ENCODE assay signal across 21 cellular contexts in genomic region chr9:127868278-127868903, GRCh38. TPM values are rescaled to one million over a fixed set of nuclear protein-coding genes. Genes with fewer than 3 reads are reported as not detected.
DNase-seq lines count a peak whose midpoint lies in the region; ATAC-seq, FAIRE-seq and TF ChIP-seq lines count a peak whose summit lies in the region.
"Had no signal": no experiment of that assay in that cellular context is flagged by ENCODE, and none has a peak within 500 bp of the region (broad histone marks: within the 10 kb centered on the region; RNA-seq: fewer than 3 reads in every experiment).

No MANE protein-coding gene starts in this region.

- peaks cover 13 to 24% (median 17%) of the 10 kb centered on the region in 4 donors for H3K4me1 Mint-ChIP-seq in naive thymus-derived CD8-positive, alpha-beta T cell

- H3K4me3 Mint-ChIP-seq in naive thymus-derived CD8-positive, alpha-beta T cell: no peak overlapping the region
- H3K4me3 Mint-ChIP-seq: stimulated activated naive CD8-positive, alpha-beta T cell treated with anti-CD3 and anti-CD28 coated beads, Interleukin-15, Interleukin-2, amounts not matched to agents 100 ng/mL and 50 ng/mL, for 24 hours had no signal

- 85 to 89% (median 87%) methylated on average over 18 of the region's 18 CpGs for WGBS in heart left ventricle, 4 donors
- 89% methylated on average over 17 of the region's 18 CpGs for WGBS in K562 (ENCODE audit: insufficient coverage, low coverage, missing lambda C conversion rate)
- 88 to 91% methylated on average over 18 of the region's 18 CpGs for WGBS in upper lobe of left lung, 2 donors

- POLR2A ChIA-PET in K562 (lab: Yijun Ruan, JAX): interaction anchor here (0.6 to 2.0 kb wide), 4 partner anchors 76 to 627 kb away, joined by 3 to 14 read pairs (median 4); partner anchors contain the start of gene CDK9
- POLR2A ChIA-PET in naive thymus-derived CD8-positive, alpha-beta T cell (lab: Charles Lee): interaction anchor here (0.6 to 2.5 kb wide), 5 partner anchors 81 to 412 kb away, joined by 3 to 19 read pairs (median 4); partner anchors contain the start of genes CDK9 and TOR2A

- H3K4me2 ChIP-seq in K562 (ENCODE audit: insufficient read depth, low read length): no peak overlapping the region

- ATAC-seq in heart left ventricle: no peak
- no peak for ATAC-seq in left ventricle myocardium superior
- ATAC-seq in K562: no peak
- no peak for ATAC-seq in naive thymus-derived CD8-positive, alpha-beta T cell
- no peak for ATAC-seq in upper lobe of left lung (ENCODE audit: low FRiP score in 2 of 2)
- ATAC-seq in GM21390 (IDR thresholded peaks at IDR 0.05; ENCODE audit: unreplicated experiment): no peak

- H3K27ac Mint-ChIP-seq in naive thymus-derived CD8-positive, alpha-beta T cell: peak overlapping the region in 8 of 10 donors; percentile 2 to 70 (median 54)
- H3K27ac Mint-ChIP-seq: stimulated activated naive CD8-positive, alpha-beta T cell treated with anti-CD3 and anti-CD28 coated beads, Interleukin-15, Interleukin-2, amounts not matched to agents 100 ng/mL and 50 ng/mL, for 24 hours had no signal

- no peaks in the 10 kb centered on the region for H3K79me2 ChIP-seq in K562 (ENCODE audit: control insufficient read depth, insufficient read depth, low read length)

- in situ Hi-C loops in K562 (cut with MboI): no loop called here

- H3K4me3 ChIP-seq in heart left ventricle: no peak overlapping the region
- no peak overlapping the region for H3K4me3 ChIP-seq in K562
- H3K4me3 ChIP-seq in upper lobe of left lung: no peak overlapping the region
- H3K4me3 ChIP-seq: breast epithelium had no signal

- no peak for TF ChIP-seq POLR2A in heart left ventricle (IDR thresholded peaks at IDR 0.05)
- TF ChIP-seq POLR2A in K562 (conservative IDR thresholded peaks at IDR 0.05): no peak
- no peak for TF ChIP-seq POLR2A in upper lobe of left lung (IDR thresholded peaks at IDR 0.05)
- TF ChIP-seq POLR2A in GM12891 (IDR thresholded peaks at IDR 0.05; ENCODE audit: low read depth, low read length): no peak

- peaks cover 0 to 2% (median 0%) of the 10 kb centered on the region in 3 donors for H3K36me3 Mint-ChIP-seq in naive thymus-derived CD8-positive, alpha-beta T cell

- H3K9me1 ChIP-seq in K562 (ENCODE audit: control insufficient read depth, insufficient read depth, low read length): no peaks in the 10 kb centered on the region

- H3K27ac ChIP-seq in heart left ventricle: peak overlapping the region; percentile 20 to 88 (median 77)
- no peak overlapping the region for H3K27ac ChIP-seq in K562 (ENCODE audit: extremely low read depth, low read depth, low read length)
- peak overlapping the region; percentile 65 to 84 (median 76) for H3K27ac ChIP-seq in upper lobe of left lung

- TF ChIP-seq EP300 in K562 (IDR thresholded peaks at IDR 0.05; ENCODE audit: low read length) (no peak), upper lobe of left lung (IDR thresholded peaks at IDR 0.05) (no peak)

- H3K9me3 ChIP-seq in heart left ventricle (no peaks in the 10 kb centered on the region), K562 (replicated peaks; ENCODE audit: control insufficient read depth, insufficient read depth, low read depth, low read length) (no peaks in the 10 kb centered on the region), upper lobe of left lung (no peaks in the 10 kb centered on the region)
- H3K9me3 ChIP-seq: BE2C, breast epithelium had no signal

- H3K27me3 ChIP-seq in heart left ventricle (no peaks in the 10 kb centered on the region), K562 (ENCODE audit: control insufficient read depth in 2 of 2, insufficient read depth in 2 of 2, low read length in 2 of 2) (no peaks in the 10 kb centered on the region), upper lobe of left lung (no peaks in the 10 kb centered on the region)
- H3K27me3 ChIP-seq: BE2C, breast epithelium had no signal

- intact Hi-C loops in heart left ventricle (cut with DNase I): loop anchor here in 5 of 10 donors (2.0 to 5.0 kb wide), 6 partner anchors 40 to 134 kb away; partner anchors contain the start of genes CDK9 (in 3 of the 5), FPGS (in 1 of the 5) and TOR2A (in 1 of the 5)
- intact Hi-C loops in left ventricle myocardium superior (cut with micrococcal nuclease): no loop called here
- intact Hi-C loops in K562 (cut with micrococcal nuclease): loop anchor here (5.0 kb wide), 1 partner anchor 49 kb away; the partner anchor contains the start of gene ST6GALNAC4

- no peaks in the 10 kb centered on the region for H3K9me3 Mint-ChIP-seq in naive thymus-derived CD8-positive, alpha-beta T cell
- H3K9me3 Mint-ChIP-seq: stimulated activated naive CD8-positive, alpha-beta T cell treated with anti-CD3 and anti-CD28 coated beads, Interleukin-15, Interleukin-2, amounts not matched to agents 100 ng/mL and 50 ng/mL, for 24 hours had no signal

- BruUV-seq in K562 (replicated peaks; lab: Mats Ljungman, UMichigan): no TSS peak

- H2AFZ ChIP-seq in K562 (ENCODE audit: low read depth, low read length): no peak overlapping the region

- peak overlapping the region in 1 of 2 experiments; percentile 8; a peak in 2 of 4 replicates for H3K9ac ChIP-seq in K562 (ENCODE audit: insufficient read depth in 1 of 2, low read depth in 2 of 2, low read length in 2 of 2)

- no peak for FAIRE-seq in K562 (lab: Jason Lieb, UNC)
- FAIRE-seq in GM12891 (lab: Jason Lieb, UNC): no peak
- FAIRE-seq: GM18507, islet of Langerhans had no signal

- no peaks in the 10 kb centered on the region for H4K20me1 ChIP-seq in K562 (replicated peaks; ENCODE audit: control insufficient read depth, insufficient read depth, low read length)

- TF ChIP-seq CTCF in heart left ventricle (IDR thresholded peaks at IDR 0.05) (no peak), K562 (IDR thresholded peaks at IDR 0.05 in 2 of 3, conservative IDR thresholded peaks at IDR 0.05 in 1 of 3; ENCODE audit: insufficient read depth in 2 of 3, low read depth in 1 of 3, low read length in 3 of 3) (no peak), upper lobe of left lung (IDR thresholded peaks at IDR 0.05) (no peak)

- no peak for TF ChIP-seq RAD21 in K562 (CRISPR knock-in tag; conservative IDR thresholded peaks at IDR 0.05 in 1 of 2, IDR thresholded peaks at IDR 0.05 in 1 of 2)

- CTCF ChIA-PET in K562 (lab: Yijun Ruan, JAX; ENCODE audit: low intra/inter-chr PET ratio): interaction anchor here (3.3 to 4.0 kb wide), 2 partner anchors 82 to 132 kb away, joined by 31 to 34 read pairs; partner anchors contain the start of genes CDK9 and TOR2A

- DNase-seq in heart left ventricle: peak in 1 of 5 donors; percentile 31
- DNase-seq in left ventricle myocardium superior: no peak
- DNase-seq in K562 (ENCODE audit: extremely low read depth in 1 of 4, low spot score in 3 of 4): no peak
- no peak for DNase-seq in naive thymus-derived CD8-positive, alpha-beta T cell
- DNase-seq in upper lobe of left lung: no peak
- DNase-seq in HuH-7.5 (ENCODE audit: low spot score): no peak
- no peak for DNase-seq in GM12891 (ENCODE audit: insufficient read length, low spot score)
- DNase-seq: activated CD4-positive, alpha-beta T cell treated with anti-CD3 and anti-CD28 coated beads for 48 hours; BE2C; hippocampal formation; KBM-7; mammary epithelial cell; NCI-H187; NCI-H748 treated with DMSO at 0.1 percent for 48 hours; SHP77; stimulated activated CD4-positive, alpha-beta T cell treated with anti-CD3 and anti-CD28 coated beads, Interleukin-1b, Interleukin-23, amount 100 ng/mL, for 48 hours had no signal

- H3K4me1 ChIP-seq in heart left ventricle (peaks cover 0 to 46% (median 28%) of the 10 kb centered on the region in 12 donors), K562 (replicated peaks in 1 of 2; ENCODE audit: control insufficient read depth in 2 of 2, insufficient read depth in 2 of 2, low read length in 2 of 2) (peaks cover 18 to 63% of the 10 kb centered on the region in 2 experiments), upper lobe of left lung (peaks cover 17 to 51% (median 37%) of the 10 kb centered on the region in 4 donors)
- H3K4me1 ChIP-seq: breast epithelium had no signal

- no peaks in the 10 kb centered on the region for H3K27me3 Mint-ChIP-seq in naive thymus-derived CD8-positive, alpha-beta T cell
- H3K27me3 Mint-ChIP-seq: stimulated activated naive CD8-positive, alpha-beta T cell treated with anti-CD3 and anti-CD28 coated beads, Interleukin-15, Interleukin-2, amounts not matched to agents 100 ng/mL and 50 ng/mL, for 24 hours had no signal

- peaks cover 0 to 60% (median 45%) of the 10 kb centered on the region in 9 donors for H3K36me3 ChIP-seq in heart left ventricle
- H3K36me3 ChIP-seq in K562 (ENCODE audit: control insufficient read depth, insufficient read depth, low read length): peaks cover 20% of the 10 kb centered on the region; the same call in 2 of the 3 replicates
- H3K36me3 ChIP-seq in upper lobe of left lung: peaks cover 5 to 48% (median 37%) of the 10 kb centered on the region in 4 donors
- H3K36me3 ChIP-seq: breast epithelium had no signal

RNA-seq across cellular contexts. Expression of gene AK1, which starts 9.1 kb away (rescaled TPM):
- 100 to 1,000 TPM; 415 to 810 (median 586) TPM for total RNA-seq in heart left ventricle
- 1,000 to 10,000 TPM in 1 of 2 donors, 100 to 1,000 TPM in 1; 312 to 1,060 TPM for polyA plus RNA-seq in heart left ventricle
- 853 TPM for total RNA-seq in left ventricle myocardium superior
- 1.9 and 7.3 TPM in 2 replicates for total RNA-seq in K562 (2011; cell fraction: chromatin; rRNA removed; ENCODE audit: low replicate concordance)
- 7.1 and 11.2 TPM in 2 replicates for total RNA-seq in K562 (2011; cell fraction: nucleolus; rRNA removed)
- total RNA-seq in K562 (2011; cell fraction: nucleoplasm; rRNA removed): 3.7 and 5.5 TPM in 2 replicates
- total RNA-seq in K562 (2014; rRNA removed): 33.2 and 56.5 TPM in 2 replicates
- 15.1 and 22.6 TPM in 2 replicates for total RNA-seq in K562 (2014; rRNA removed; fragmentation: Illumina TruSeq; extraction: Trizol)
- total RNA-seq in K562 (2015; rRNA removed; fragmentation: Illumina TruSeq; extraction: Trizol): 38.7 and 39.0 TPM in 2 replicates
- total RNA-seq in K562 (2021): 67.6 and 71.8 TPM in 2 replicates
- polyA plus RNA-seq in K562 (2011; rRNA removed): 37.2 and 44.6 TPM in 2 replicates
- 48.4 and 109 TPM in 2 replicates for polyA plus RNA-seq in K562 (2011; cell fraction: cytosol; rRNA removed)
- 29.2 and 57.2 TPM in 2 replicates for polyA plus RNA-seq in K562 (2011; cell fraction: nucleus; rRNA removed)
- 69.4 and 83.0 TPM in 2 replicates for polyA plus RNA-seq in K562 (2012)
- polyA plus RNA-seq in K562 (2014; fragmentation: Illumina TruSeq; extraction: Trizol): 68.8 and 76.7 TPM in 2 replicates
- polyA plus RNA-seq in K562 (2014; fragmentation: Nextera tagmentation; extraction: Ambion mirVana): 10 to 100 TPM; 10.1 to 38.9 TPM
- polyA plus RNA-seq in K562 (2014; rRNA removed): 58.1 and 73.2 TPM in 2 replicates
- polyA minus RNA-seq in K562 (2011; rRNA and poly(A)+ RNA removed): 10.3 and 14.5 TPM in 2 replicates
- 11.4 and 13.5 TPM in 2 replicates for polyA minus RNA-seq in K562 (2011; cell fraction: cytosol; rRNA and poly(A)+ RNA removed)
- 1.2 and 2.1 TPM in 2 replicates for polyA minus RNA-seq in K562 (2011; cell fraction: nucleus; rRNA and poly(A)+ RNA removed)
- 10 to 100 TPM; 52.2 to 57.1 TPM for total RNA-seq in naive thymus-derived CD8-positive, alpha-beta T cell
- under 1 TPM in 2 of 3 donors, not detected in 1; 0.07 to 0.22 TPM for polyA plus RNA-seq in naive thymus-derived CD8-positive, alpha-beta T cell
- 100 to 1,000 TPM; 106 to 239 (median 161) TPM for total RNA-seq in upper lobe of left lung
- 7.0 TPM for polyA plus RNA-seq in GM12891 (2012; ENCODE audit: low read depth, missing spikeins)

RNA-seq across cellular contexts. Expression of gene ENG, which starts 13.9 kb away (rescaled TPM):
- total RNA-seq in heart left ventricle: 100 to 1,000 TPM; 116 to 252 (median 133) TPM
- polyA plus RNA-seq in heart left ventricle: 100 to 1,000 TPM; 156 to 245 TPM
- 134 TPM for total RNA-seq in left ventricle myocardium superior
- 0.51 and 0.69 TPM in 2 replicates for total RNA-seq in K562 (2011; cell fraction: chromatin; rRNA removed; ENCODE audit: low replicate concordance)
- 0.50 and 1.1 TPM in 2 replicates for total RNA-seq in K562 (2011; cell fraction: nucleolus; rRNA removed)
- total RNA-seq in K562 (2011; cell fraction: nucleoplasm; rRNA removed): not detected in 2 replicates
- 0.16 and 0.23 TPM in 2 replicates for total RNA-seq in K562 (2014; rRNA removed)
- 0.07 TPM in 1 of 2 replicates, not detected in the other for total RNA-seq in K562 (2014; rRNA removed; fragmentation: Illumina TruSeq; extraction: Trizol)
- total RNA-seq in K562 (2015; rRNA removed; fragmentation: Illumina TruSeq; extraction: Trizol): 0.04 TPM in 1 of 2 replicates, not detected in the other
- 0.40 and 0.51 TPM in 2 replicates for total RNA-seq in K562 (2021)
- polyA plus RNA-seq in K562 (2011; rRNA removed): 0.14 and 0.27 TPM in 2 replicates
- polyA plus RNA-seq in K562 (2011; cell fraction: cytosol; rRNA removed): 0.19 TPM in 2 replicates
- polyA plus RNA-seq in K562 (2011; cell fraction: nucleus; rRNA removed): 0.21 and 0.33 TPM in 2 replicates
- polyA plus RNA-seq in K562 (2012): 0.73 and 1.6 TPM in 2 replicates
- 0.24 and 0.28 TPM in 2 replicates for polyA plus RNA-seq in K562 (2014; fragmentation: Illumina TruSeq; extraction: Trizol)
- polyA plus RNA-seq in K562 (2014; fragmentation: Nextera tagmentation; extraction: Ambion mirVana): under 1 TPM in 1 of 2 experiments, not detected in 1; 0.13 TPM
- polyA plus RNA-seq in K562 (2014; rRNA removed): 0.13 TPM in 1 of 2 replicates, not detected in the other
- 0.06 TPM in 1 of 2 replicates, not detected in the other for polyA minus RNA-seq in K562 (2011; rRNA and poly(A)+ RNA removed)
- polyA minus RNA-seq in K562 (2011; cell fraction: cytosol; rRNA and poly(A)+ RNA removed): 0.64 TPM in 1 of 2 replicates, not detected in the other
- polyA minus RNA-seq in K562 (2011; cell fraction: nucleus; rRNA and poly(A)+ RNA removed): not detected in 2 replicates
- 10 to 100 TPM in 1 of 2 experiments, 1 to 10 TPM in 1; 9.4 to 10.2 TPM for total RNA-seq in naive thymus-derived CD8-positive, alpha-beta T cell
- 1 to 10 TPM; 2.1 to 5.4 (median 4.4) TPM for polyA plus RNA-seq in naive thymus-derived CD8-positive, alpha-beta T cell
- 100 to 1,000 TPM in 4 of 6 donors, 10 to 100 TPM in 2; 45.7 to 378 (median 178) TPM for total RNA-seq in upper lobe of left lung
- 3.3 TPM for polyA plus RNA-seq in GM12891 (2012; ENCODE audit: low read depth, missing spikeins)

RNA-seq across cellular contexts. Expression of gene ST6GALNAC6, which starts 31.0 kb away (rescaled TPM):
- total RNA-seq in heart left ventricle (10 to 100 TPM; 28.4 to 75.9 (median 45.6) TPM), left ventricle myocardium superior (50.5 TPM), K562 (2014; rRNA removed) (13.0 and 16.0 TPM in 2 replicates), K562 (2014; rRNA removed; fragmentation: Illumina TruSeq; extraction: Trizol) (6.4 and 8.2 TPM in 2 replicates), K562 (2015; rRNA removed; fragmentation: Illumina TruSeq; extraction: Trizol) (16.8 and 17.0 TPM in 2 replicates), K562 (2021) (17.3 and 18.7 TPM in 2 replicates), upper lobe of left lung (100 to 1,000 TPM in 1 of 6 donors, 10 to 100 TPM in 5; 67.3 to 117 (median 85.2) TPM)
- polyA plus RNA-seq in heart left ventricle (10 to 100 TPM; 35.7 to 37.5 TPM), K562 (2011; rRNA removed) (23.0 and 23.7 TPM in 2 replicates), K562 (2014; fragmentation: Illumina TruSeq; extraction: Trizol) (14.5 and 15.6 TPM in 2 replicates), K562 (2014; fragmentation: Nextera tagmentation; extraction: Ambion mirVana) (under 1 TPM; 0.13 to 0.20 TPM), K562 (2014; rRNA removed) (16.4 and 19.0 TPM in 2 replicates)
- total RNA-seq in K562 (2011; cell fraction: chromatin; rRNA removed; ENCODE audit: low replicate concordance): 18.9 and 41.8 TPM in 2 replicates
- total RNA-seq in K562 (2011; cell fraction: nucleolus; rRNA removed): 25.3 and 31.9 TPM in 2 replicates
- 19.5 and 22.4 TPM in 2 replicates for total RNA-seq in K562 (2011; cell fraction: nucleoplasm; rRNA removed)
- polyA plus RNA-seq in K562 (2011; cell fraction: cytosol; rRNA removed): 30.5 and 46.9 TPM in 2 replicates
- polyA plus RNA-seq in K562 (2011; cell fraction: nucleus; rRNA removed): 51.3 and 78.0 TPM in 2 replicates
- 13.2 and 13.7 TPM in 2 replicates for polyA plus RNA-seq in K562 (2012)
- polyA minus RNA-seq in K562 (2011; rRNA and poly(A)+ RNA removed): 5.5 and 6.3 TPM in 2 replicates
- polyA minus RNA-seq in K562 (2011; cell fraction: cytosol; rRNA and poly(A)+ RNA removed): 3.5 and 5.2 TPM in 2 replicates
- polyA minus RNA-seq in K562 (2011; cell fraction: nucleus; rRNA and poly(A)+ RNA removed): 10.4 and 11.2 TPM in 2 replicates
- total RNA-seq in naive thymus-derived CD8-positive, alpha-beta T cell: 100 to 1,000 TPM; 102 to 110 TPM
- 10 to 100 TPM; 29.8 to 42.8 (median 30.3) TPM for polyA plus RNA-seq in naive thymus-derived CD8-positive, alpha-beta T cell
- polyA plus RNA-seq in GM12891 (2012; ENCODE audit: low read depth, missing spikeins): 23.2 TPM

RNA-seq across cellular contexts. Expression of gene ST6GALNAC4, which starts 48.5 kb away (rescaled TPM):
- total RNA-seq in heart left ventricle (10 to 100 TPM; 28.3 to 66.1 (median 42.6) TPM), left ventricle myocardium superior (28.5 TPM), K562 (2014; rRNA removed) (25.5 and 47.2 TPM in 2 replicates), K562 (2014; rRNA removed; fragmentation: Illumina TruSeq; extraction: Trizol) (2.8 and 6.6 TPM in 2 replicates), K562 (2015; rRNA removed; fragmentation: Illumina TruSeq; extraction: Trizol) (17.2 and 19.0 TPM in 2 replicates), K562 (2021) (43.1 and 47.1 TPM in 2 replicates), upper lobe of left lung (100 to 1,000 TPM in 1 of 6 donors, 10 to 100 TPM in 5; 41.3 to 105 (median 56.2) TPM)
- polyA plus RNA-seq in heart left ventricle (10 to 100 TPM; 17.0 to 72.0 TPM), K562 (2011; rRNA removed) (14.0 and 19.4 TPM in 2 replicates), K562 (2014; fragmentation: Illumina TruSeq; extraction: Trizol) (15.4 and 34.0 TPM in 2 replicates), K562 (2014; fragmentation: Nextera tagmentation; extraction: Ambion mirVana) (1 to 10 TPM; 2.6 to 3.4 TPM), K562 (2014; rRNA removed) (26.0 and 42.6 TPM in 2 replicates)
- 24.9 and 89.8 TPM in 2 replicates for total RNA-seq in K562 (2011; cell fraction: chromatin; rRNA removed; ENCODE audit: low replicate concordance)
- total RNA-seq in K562 (2011; cell fraction: nucleolus; rRNA removed): 90.4 and 100 TPM in 2 replicates
- 52.6 and 55.0 TPM in 2 replicates for total RNA-seq in K562 (2011; cell fraction: nucleoplasm; rRNA removed)
- 30.0 and 73.0 TPM in 2 replicates for polyA plus RNA-seq in K562 (2011; cell fraction: cytosol; rRNA removed)
- polyA plus RNA-seq in K562 (2011; cell fraction: nucleus; rRNA removed): 34.4 and 63.8 TPM in 2 replicates
- polyA plus RNA-seq in K562 (2012): 26.5 and 52.2 TPM in 2 replicates
- 7.5 and 10.6 TPM in 2 replicates for polyA minus RNA-seq in K562 (2011; rRNA and poly(A)+ RNA removed)
- polyA minus RNA-seq in K562 (2011; cell fraction: cytosol; rRNA and poly(A)+ RNA removed): 30.9 and 50.2 TPM in 2 replicates
- 24.7 and 25.8 TPM in 2 replicates for polyA minus RNA-seq in K562 (2011; cell fraction: nucleus; rRNA and poly(A)+ RNA removed)
- total RNA-seq in naive thymus-derived CD8-positive, alpha-beta T cell: 10 to 100 TPM; 47.0 to 47.5 TPM
- polyA plus RNA-seq in naive thymus-derived CD8-positive, alpha-beta T cell: 10 to 100 TPM; 19.8 to 34.4 (median 22.1) TPM
- polyA plus RNA-seq in GM12891 (2012; ENCODE audit: low read depth, missing spikeins): 27.0 TPM

Comparison
In these comparisons a context has a peak if more than half of its experiments do, and no peak if none do; other contexts are left out.
1. RNA of gene ENG, which starts 13.9 kb away (total RNA-seq): 45.7 to 378 TPM in upper lobe of left lung, 134 TPM in left ventricle myocardium superior (single experiment), 116 to 252 TPM in heart left ventricle and 9.4 to 10.2 TPM in naive thymus-derived CD8-positive, alpha-beta T cell; 0.04 to 1.1 TPM in K562; every median in the first group is over 4 times any median in the second.